19 cellular contexts compared by ENCODE assay signal in the genomic region with DNA sequence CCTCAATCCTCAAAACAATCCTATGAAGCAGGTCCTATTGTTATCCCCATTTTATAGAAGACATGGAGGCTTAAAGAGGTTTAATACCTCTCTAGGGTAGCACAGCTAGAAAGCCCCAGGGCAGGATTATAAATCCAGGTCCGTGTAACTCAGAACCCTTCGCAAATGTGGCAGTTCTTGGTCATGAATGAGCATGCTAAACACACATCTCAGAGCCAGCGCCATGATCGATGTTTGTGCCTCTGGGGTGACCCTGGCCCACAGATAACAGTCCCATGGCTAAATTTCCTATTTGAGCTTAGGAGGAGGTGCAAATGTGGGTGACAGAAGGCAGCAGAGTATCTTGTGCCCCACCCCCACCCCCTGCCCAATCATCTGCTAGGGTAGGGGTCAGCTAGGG. TPM values are rescaled to one million over a fixed set of nuclear protein-coding genes. Genes with fewer than 3 reads are reported as not detected.
DNase-seq lines count a peak whose midpoint lies in the region; ATAC-seq and TF ChIP-seq lines count a peak whose summit lies in the region.
"Had no signal": no experiment of that assay in that cellular context is flagged by ENCODE, and none has a peak within 500 bp of the region (broad histone marks: within the 10 kb centered on the region; RNA-seq: fewer than 3 reads in every experiment).

No MANE protein-coding gene starts in this region.

- no peaks in the 10 kb centered on the region for H3K79me2 ChIP-seq in neural progenitor cell (ENCODE audit: low read depth)

- in situ Hi-C loops in HAP-1 (cut with MboI; ENCODE audit: low sequenced_read_pairs), result no loop called here

- no peak overlapping the region for H3K4me2 ChIP-seq in neural progenitor cell

- 75 to 82% (median 75%) methylated on average over 4 of the region's 4 CpGs for WGBS in psoas muscle, 3 donors

- CTCF ChIA-PET in CD4-positive, alpha-beta T cell (lab: Charles Lee), result interaction anchor here (1.4 kb wide), 1 partner anchor 10 kb away, joined by 3 read pairs; no protein-coding TSS in a partner anchor

- no peaks in the 10 kb centered on the region for H3K36me3 ChIP-seq in HAP-1 (replicated peaks)
- no peaks in the 10 kb centered on the region for H3K36me3 ChIP-seq in psoas muscle (ENCODE audit: insufficient read depth in 1 of 2, low read depth in 1 of 2)
- no peaks in the 10 kb centered on the region for H3K36me3 ChIP-seq in neural progenitor cell

- peaks cover 8% of the 10 kb centered on the region for H3K9me3 ChIP-seq in CD4-positive, alpha-beta T cell (ENCODE audit: control insufficient read depth, low read length)
- H3K9me3 ChIP-seq in HAP-1 (no peaks in the 10 kb centered on the region), psoas muscle (peaks cover 3% of the 10 kb centered on the region), neural progenitor cell (ENCODE audit: low read depth) (no peaks in the 10 kb centered on the region)

- no peaks in the 10 kb centered on the region for H4K20me1 ChIP-seq in neural progenitor cell (ENCODE audit: low read depth)

- H3K27ac Mint-ChIP-seq in CD4-positive, alpha-beta T cell, result peak overlapping the region; percentile 76
- no peak overlapping the region for H3K27ac Mint-ChIP-seq in neural progenitor cell
- H3K27ac Mint-ChIP-seq: HFFc6; IgD-negative memory B cell; memory B cell; stimulated activated naive B cell treated with anti-CD40 and anti-IgM and Interleukin-4, amounts not matched to agents 10 μg/mL and 1 μg/mL and 100 μg/mL, for 72 hours had no signal

- intact Hi-C loops in CD4-positive, alpha-beta T cell (cut with DNase I, micrococcal nuclease), result no loop called here
- intact Hi-C loops in psoas muscle (cut with DNase I), result no loop called here

- peaks cover 31% of the 10 kb centered on the region for H3K36me3 Mint-ChIP-seq in CD4-positive, alpha-beta T cell (ENCODE audit: low read depth)
- H3K36me3 Mint-ChIP-seq in neural progenitor cell, result peaks cover 14% of the 10 kb centered on the region

- TF ChIP-seq CTCF in CD4-positive, alpha-beta T cell (IDR thresholded peaks at IDR 0.05), result no peak
- TF ChIP-seq CTCF in psoas muscle (IDR thresholded peaks at IDR 0.05) (no peak), neural progenitor cell (IDR thresholded peaks at IDR 0.05) (no peak)

- no peak overlapping the region for H2AFZ ChIP-seq in neural progenitor cell (replicated peaks)

- H3K4me3 ChIP-seq in HAP-1 (no peak overlapping the region), psoas muscle (no peak overlapping the region), neural progenitor cell (no peak overlapping the region)
- H3K4me3 ChIP-seq: spleen had no signal

- no peaks in the 10 kb centered on the region for H3K27me3 ChIP-seq in CD4-positive, alpha-beta T cell (ENCODE audit: control insufficient read depth, insufficient read depth, low read length)
- H3K27me3 ChIP-seq in HAP-1 (ENCODE audit: low read depth) (no peaks in the 10 kb centered on the region), psoas muscle (ENCODE audit: insufficient read depth in 3 of 3, low read length in 2 of 3) (no peaks in the 10 kb centered on the region), neural progenitor cell (no peaks in the 10 kb centered on the region)
- H3K27me3 ChIP-seq: spleen had no signal

- POLR2A ChIA-PET in CD4-positive, alpha-beta T cell (lab: Charles Lee), result interaction anchor here (0.6 to 2.7 kb wide), 5 partner anchors 9 to 47 kb away, joined by 3 to 14 read pairs (median 10); no protein-coding TSS in a partner anchor

- H3K27me3 Mint-ChIP-seq in CD4-positive, alpha-beta T cell, result no peaks in the 10 kb centered on the region
- H3K27me3 Mint-ChIP-seq in neural progenitor cell (ENCODE audit: insufficient read depth, low read depth), result peaks cover 7% of the 10 kb centered on the region
- H3K27me3 Mint-ChIP-seq: activated CD4-positive, alpha-beta T cell treated with anti-CD3 and anti-CD28 coated beads, Interleukin-2, amount 10 ng/mL, durations not matched to agents 24 days and 14 days; IgD-negative memory B cell; memory B cell had no signal

- H3K4me1 ChIP-seq in HAP-1 (peaks cover 8% of the 10 kb centered on the region), psoas muscle (peaks cover 44% of the 10 kb centered on the region), neural progenitor cell (peaks cover 4% of the 10 kb centered on the region)

- TF ChIP-seq POLR2A in erythroblast (IDR thresholded peaks at IDR 0.05; ENCODE audit: low read length), result no peak

- no peak for ATAC-seq in CD4-positive, alpha-beta T cell (ENCODE audit: poor library complexity)
- ATAC-seq in psoas muscle (no peak), GM18907 (IDR thresholded peaks at IDR 0.05; ENCODE audit: unreplicated experiment) (no peak), HG02642 (IDR thresholded peaks at IDR 0.05; ENCODE audit: poor library complexity, unreplicated experiment) (no peak)
- ATAC-seq: stimulated activated naive B cell treated with anti-CD40 and anti-IgM and Interleukin-4, amounts not matched to agents 10 μg/mL and 1 μg/mL and 100 μg/mL, for 72 hours had no signal

- no peak for DNase-seq in CD4-positive, alpha-beta T cell
- DNase-seq in HAP-1 (ENCODE audit: low spot score in 2 of 2), result peak; percentile 65 to 69
- no peak for DNase-seq in caudate nucleus (lab: John Stamatoyannopoulos, UW)
- no peak for DNase-seq in psoas muscle
- DNase-seq in neural progenitor cell (ENCODE audit: low spot score), result no peak
- no peak for DNase-seq in erythroblast (lab: John Stamatoyannopoulos, UW)
- DNase-seq: activated CD4-positive, alpha-beta T cell treated with anti-CD3 and anti-CD28 coated beads, Interleukin-2, amount 10 ng/mL, durations not matched to agents 24 days and 14 days; activated gamma-delta T cell treated with Interleukin-2 at 50 U/mL for 16 hours; NCI-H2029 treated with DMSO at 0.1 percent for 48 hours; NCI-H2227 treated with DMSO at 0.1 percent for 48 hours; spleen; stimulated activated naive B cell treated with anti-CD40 and anti-IgM and Interleukin-4, amounts not matched to agents 10 μg/mL and 1 μg/mL and 100 μg/mL, for 72 hours had no signal

- peaks cover 47% of the 10 kb centered on the region for H3K4me1 Mint-ChIP-seq in CD4-positive, alpha-beta T cell (ENCODE audit: low read depth)
- peaks cover 20% of the 10 kb centered on the region for H3K4me1 Mint-ChIP-seq in neural progenitor cell

- no peak overlapping the region for H3K4me3 Mint-ChIP-seq in CD4-positive, alpha-beta T cell
- H3K4me3 Mint-ChIP-seq in neural progenitor cell, result no peak overlapping the region
- H3K4me3 Mint-ChIP-seq: HFFc6; IgD-negative memory B cell; memory B cell; stimulated activated naive B cell treated with anti-CD40 and anti-IgM and Interleukin-4, amounts not matched to agents 10 μg/mL and 1 μg/mL and 100 μg/mL, for 72 hours had no signal

- H3K27ac ChIP-seq in CD4-positive, alpha-beta T cell (ENCODE audit: low read depth, low read length), result no peak overlapping the region
- H3K27ac ChIP-seq in caudate nucleus (ENCODE audit: low read depth, low read length) (peak overlapping the region; percentile 48), psoas muscle (peak overlapping the region; percentile 74), neural progenitor cell (no peak overlapping the region)
- H3K27ac ChIP-seq: RWPE1, VCaP had no signal

- H3K9me3 Mint-ChIP-seq in CD4-positive, alpha-beta T cell, result peaks cover 2% of the 10 kb centered on the region
- peaks cover 29% of the 10 kb centered on the region for H3K9me3 Mint-ChIP-seq in neural progenitor cell

- H3F3A ChIP-seq in neural progenitor cell (ENCODE audit: low read depth), result peaks cover 3% of the 10 kb centered on the region

- no peak overlapping the region for H3K9ac ChIP-seq in neural progenitor cell

RNA-seq across cellular contexts. Expression of gene DNMT3A, which starts 17.5 kb away (rescaled TPM):
- 10 to 100 TPM; 57.1 to 62.1 TPM for total RNA-seq in CD4-positive, alpha-beta T cell
- total RNA-seq in psoas muscle, result 10 to 100 TPM; 20.6 to 26.2 (median 21.7) TPM
- 1 to 10 TPM; 7.1 to 9.9 (median 8.4) TPM for polyA plus RNA-seq in psoas muscle
- 46.5 and 81.1 TPM in 2 replicates for total RNA-seq in neural progenitor cell (ENCODE audit: low replicate concordance)

Comparison
In these comparisons a context has a peak if more than half of its experiments do, and no peak if none do; other contexts are left out.
1. DNase-seq: peak in HAP-1 (2 of 2); none in CD4-positive, alpha-beta T cell (0 of 10), caudate nucleus (0 of 61), psoas muscle (0 of 2), neural progenitor cell (single experiment) and erythroblast (0 of 2).
2. H3K27ac ChIP-seq: peak in caudate nucleus (single experiment) and psoas muscle (single experiment); none in CD4-positive, alpha-beta T cell (single experiment) and neural progenitor cell (single experiment).